19 cellular contexts compared by ENCODE assay signal in genomic region chr20:39547546-39548410, GRCh38.
"Had no signal": no experiment of that assay in that cellular context is flagged by ENCODE, and none has a peak within 500 bp of the region (broad histone marks: within the 10 kb centered on the region; RNA-seq: fewer than 3 reads in every experiment).

No MANE protein-coding gene starts in this region.

- FAIRE-seq: bronchial epithelial cell, islet of Langerhans had no signal

- H3K4me3 ChIP-seq: ascending aorta, esophagus squamous epithelium, left ventricle myocardium inferior, right atrium auricular region had no signal

- H3K9me3 ChIP-seq: ascending aorta, esophagus squamous epithelium, left ventricle myocardium inferior, neutrophil, right atrium auricular region had no signal

- H3K27ac ChIP-seq: ascending aorta, esophagus squamous epithelium, left ventricle myocardium inferior, neutrophil, right atrium auricular region had no signal

- H3K4me1 ChIP-seq: ascending aorta, esophagus squamous epithelium, left ventricle myocardium inferior, right atrium auricular region had no signal

- H3K27ac Mint-ChIP-seq: activated naive CD8-positive, alpha-beta T cell treated with anti-CD3 and anti-CD28 coated beads, Interleukin-2, amount 50 U/mL, for 24 hours; activated T-helper 1 cell treated with anti-CD3 and anti-CD28 coated beads, Interleukin-12 subunit alpha, Interleukin-12 subunit beta, Interleukin-2, Interleukin-4 antibody, amounts not matched to agents 30 ng/mL and 10 ng/mL and 1 ng/mL, durations not matched to agents 14 hours and 24 hours and 36 hours; T-helper 1 cell treated with Interleukin-12 subunit alpha and Interleukin-12 subunit beta and Interleukin-4 antibody, amounts not matched to agents 30 μg/mL and 1 μg/mL, for 36 hours had no signal

- H3K27me3 ChIP-seq: ascending aorta, neutrophil, right atrium auricular region had no signal

- H3K36me3 ChIP-seq: ascending aorta, esophagus squamous epithelium, left ventricle myocardium inferior, neutrophil, right atrium auricular region had no signal

- DNase-seq: activated CD4-positive, alpha-beta T cell treated with anti-CD3 and anti-CD28 coated beads for 48 hours; activated naive CD4-positive, alpha-beta T cell; activated naive CD8-positive, alpha-beta T cell treated with anti-CD3 and anti-CD28 coated beads, Interleukin-2, amount 50 U/mL, for 24 hours; esophagus squamous epithelium; foreskin fibroblast; head of caudate nucleus; left ventricle myocardium inferior; mesenchymal stem cell; posterior cingulate gyrus; stimulated activated naive CD4-positive, alpha-beta T cell; substantia nigra; trophoblast cell had no signal

- H3K4me1 Mint-ChIP-seq: activated naive CD8-positive, alpha-beta T cell treated with anti-CD3 and anti-CD28 coated beads, Interleukin-2, amount 50 U/mL, for 24 hours had no signal

- H3K9me3 Mint-ChIP-seq: activated T-helper 1 cell treated with anti-CD3 and anti-CD28 coated beads, Interleukin-12 subunit alpha, Interleukin-12 subunit beta, Interleukin-2, Interleukin-4 antibody, amounts not matched to agents 30 ng/mL and 10 ng/mL and 1 ng/mL, durations not matched to agents 14 hours and 24 hours and 36 hours; T-helper 1 cell treated with Interleukin-12 subunit alpha and Interleukin-12 subunit beta and Interleukin-4 antibody, amounts not matched to agents 30 μg/mL and 1 μg/mL, for 36 hours had no signal

- H3K4me3 Mint-ChIP-seq: activated naive CD8-positive, alpha-beta T cell treated with anti-CD3 and anti-CD28 coated beads, Interleukin-2, amount 50 U/mL, for 24 hours; activated T-helper 1 cell treated with anti-CD3 and anti-CD28 coated beads, Interleukin-12 subunit alpha, Interleukin-12 subunit beta, Interleukin-2, Interleukin-4 antibody, amounts not matched to agents 30 ng/mL and 10 ng/mL and 1 ng/mL, durations not matched to agents 14 hours and 24 hours and 36 hours; T-helper 1 cell treated with Interleukin-12 subunit alpha and Interleukin-12 subunit beta and Interleukin-4 antibody, amounts not matched to agents 30 μg/mL and 1 μg/mL, for 36 hours had no signal
